ENCODE assay signal across 1 cellular context in genomic region chr3:121834079-121834730, GRCh38.
TF ChIP-seq lines count a peak whose summit lies in the region.

No MANE protein-coding gene starts in this region.

TF ChIP-seq in GM12878, 131 proteins besides CTCF, POLR2A, EP300 and RAD21:
- TF ChIP-seq RBBP5 (conservative IDR thresholded peaks at IDR 0.05) = no peak
- TF ChIP-seq PKNOX1 (IDR thresholded peaks at IDR 0.05) = no peak
- no peak for TF ChIP-seq SUPT20H (IDR thresholded peaks at IDR 0.05; ENCODE audit: borderline replicate concordance, control insufficient read depth, low read depth, low read length)
- peak in 1 of 2 experiments; percentile 82; a peak in 2 of 4 replicates for TF ChIP-seq CEBPB (IDR thresholded peaks at IDR 0.05; ENCODE audit: borderline replicate concordance in 1 of 2, low read depth in 2 of 2, low read length in 2 of 2)
- no peak for TF ChIP-seq RB1 (IDR thresholded peaks at IDR 0.05; ENCODE audit: borderline replicate concordance)
- no peak for TF ChIP-seq BCL3 (IDR thresholded peaks at IDR 0.05; ENCODE audit: borderline replicate concordance, insufficient read depth, low read depth, low read length, poor library complexity, severe bottlenecking)
- TF ChIP-seq IRF3 (IDR thresholded peaks at IDR 0.05) = no peak
- TF ChIP-seq RUNX3 (IDR thresholded peaks at IDR 0.05; ENCODE audit: low read length) = peak; percentile 22; the same call in 1 of the 2 replicates
- TF ChIP-seq NRF1 (conservative IDR thresholded peaks at IDR 0.05; ENCODE audit: low read depth, low read length) = no peak
- no peak for TF ChIP-seq FOS (IDR thresholded peaks at IDR 0.05; ENCODE audit: borderline replicate concordance, extremely low read depth, insufficient read length)
- TF ChIP-seq NR2F1 (conservative IDR thresholded peaks at IDR 0.05) = no peak
- TF ChIP-seq SUZ12 (IDR thresholded peaks at IDR 0.05; ENCODE audit: unreplicated experiment) = no peak
- TF ChIP-seq MYB (IDR thresholded peaks at IDR 0.05; ENCODE audit: borderline replicate concordance, low read depth, low read length) = no peak
- TF ChIP-seq MTA2 (IDR thresholded peaks at IDR 0.05; ENCODE audit: low read depth) = peak; percentile 18; the same call in 1 of the 2 replicates
- TF ChIP-seq JUND (IDR thresholded peaks at IDR 0.05; ENCODE audit: low read depth, low read length) = no peak
- TF ChIP-seq ZBTB4 (CRISPR knock-in tag; IDR thresholded peaks at IDR 0.05) = no peak
- TF ChIP-seq GATAD2B (conservative IDR thresholded peaks at IDR 0.05; ENCODE audit: low read depth) = no peak
- no peak for TF ChIP-seq RCOR1 (conservative IDR thresholded peaks at IDR 0.05; ENCODE audit: low read depth, low read length)
- TF ChIP-seq NFIC (IDR thresholded peaks at IDR 0.05; ENCODE audit: low read depth, low read length) = no peak
- TF ChIP-seq SMAD1 (IDR thresholded peaks at IDR 0.05; ENCODE audit: low read depth, partially characterized antibody) = no peak
- no peak for TF ChIP-seq ZSCAN29 (IDR thresholded peaks at IDR 0.05)
- no peak for TF ChIP-seq CHD2 (IDR thresholded peaks at IDR 0.05; ENCODE audit: borderline replicate concordance, low read depth, low read length)
- no peak for TF ChIP-seq KAT2A (conservative IDR thresholded peaks at IDR 0.05; ENCODE audit: control insufficient read depth, low read depth, low read length)
- TF ChIP-seq MLLT1 (IDR thresholded peaks at IDR 0.05) = 0 out of 2 replicates have a peak, but pooled peaks have one; percentile 61
- no peak for TF ChIP-seq SPI1 (IDR thresholded peaks at IDR 0.05; ENCODE audit: borderline replicate concordance, insufficient read depth, low read depth, low read length)
TF ChIP-seq in GM12878: peak in this region for 4.
